ENCODE assay signal across 17 cellular contexts in genomic region chr3:142450192-142450591, GRCh38. TPM values are rescaled to one million over a fixed set of nuclear protein-coding genes. Genes with fewer than 3 reads are reported as not detected.
DNase-seq lines count a peak whose midpoint lies in the region; ATAC-seq and TF ChIP-seq lines count a peak whose summit lies in the region.
"Had no signal": no experiment of that assay in that cellular context is flagged by ENCODE, and none has a peak within 500 bp of the region (broad histone marks: within the 10 kb centered on the region; RNA-seq: fewer than 3 reads in every experiment).

No MANE protein-coding gene starts in this region.

- no peak for TF ChIP-seq CTCF in nephron (IDR thresholded peaks at IDR 0.05; ENCODE audit: unreplicated experiment in 3 of 3)

- no peak overlapping the region for H3K4me3 Mint-ChIP-seq in activated naive CD4-positive, alpha-beta T cell treated with anti-CD3 and anti-CD28 coated beads for 36 hours
- H3K4me3 Mint-ChIP-seq in nephron, result peak overlapping the region in 2 of 3 experiments; percentile 4 to 51
- no peak overlapping the region for H3K4me3 Mint-ChIP-seq in activated naive CD8-positive, alpha-beta T cell treated with anti-CD3 and anti-CD28 coated beads, Interleukin-2, amount 50 U/mL, for 24 hours

- H3K27me3 Mint-ChIP-seq in activated naive CD4-positive, alpha-beta T cell treated with anti-CD3 and anti-CD28 coated beads for 36 hours (ENCODE audit: low read depth), result no peaks in the 10 kb centered on the region
- no peaks in the 10 kb centered on the region for H3K27me3 Mint-ChIP-seq in nephron (ENCODE audit: low read depth)
- no peaks in the 10 kb centered on the region for H3K27me3 Mint-ChIP-seq in activated naive CD8-positive, alpha-beta T cell treated with anti-CD3 and anti-CD28 coated beads, Interleukin-2, amount 50 U/mL, for 24 hours
- H3K27me3 Mint-ChIP-seq: CD4-positive, CD25-positive, alpha-beta regulatory T cell had no signal

- peaks cover 14% of the 10 kb centered on the region for H3K4me1 Mint-ChIP-seq in activated naive CD4-positive, alpha-beta T cell treated with anti-CD3 and anti-CD28 coated beads for 36 hours (ENCODE audit: low read depth)
- peaks cover 29% of the 10 kb centered on the region for H3K4me1 Mint-ChIP-seq in nephron
- H3K4me1 Mint-ChIP-seq in activated naive CD8-positive, alpha-beta T cell treated with anti-CD3 and anti-CD28 coated beads, Interleukin-2, amount 50 U/mL, for 24 hours, result peaks cover 29% of the 10 kb centered on the region

- no peak for DNase-seq in activated naive CD4-positive, alpha-beta T cell treated with anti-CD3 and anti-CD28 coated beads for 36 hours
- no peak for DNase-seq in activated naive CD4-positive, alpha-beta T cell treated with anti-CD3 and anti-CD28 coated beads, Interleukin-2, amount 50 U/mL, for 72 hours (ENCODE audit: low spot score in 2 of 2)
- peak; percentile 62 for DNase-seq in DMS 273 treated with DMSO at 0.1 percent for 48 hours (lab: John Stamatoyannopoulos, UW)
- DNase-seq in NCI-H446 treated with DMSO at 0.1 percent for 48 hours (lab: John Stamatoyannopoulos, UW), result peak; percentile 46
- DNase-seq in hippocampal formation (lab: John Stamatoyannopoulos, UW), result no peak
- no peak for DNase-seq in activated naive CD8-positive, alpha-beta T cell treated with anti-CD3 and anti-CD28 coated beads, Interleukin-2, amount 50 U/mL, for 24 hours
- no peak for DNase-seq in HuH-7 (ENCODE audit: low spot score)
- DNase-seq: 8988T; ACHN; Calu3; CD4-positive, CD25-positive, alpha-beta regulatory T cell; DMS153; DMS79 treated with DMSO at 0.1 percent for 48 hours; EL had no signal

- no peak for ATAC-seq in activated naive CD4-positive, alpha-beta T cell treated with anti-CD3 and anti-CD28 coated beads, Interleukin-2, amount 50 U/mL, for 72 hours
- ATAC-seq in activated naive CD8-positive, alpha-beta T cell treated with anti-CD3 and anti-CD28 coated beads, Interleukin-2, amount 50 U/mL, for 24 hours, result no peak
- ATAC-seq: HCT116, HepG2 had no signal

- H3K9me3 Mint-ChIP-seq in activated naive CD4-positive, alpha-beta T cell treated with anti-CD3 and anti-CD28 coated beads for 36 hours, result no peaks in the 10 kb centered on the region
- H3K9me3 Mint-ChIP-seq in activated naive CD4-positive, alpha-beta T cell treated with anti-CD3 and anti-CD28 coated beads, Interleukin-2, amount 50 U/mL, for 72 hours, result no peaks in the 10 kb centered on the region
- H3K9me3 Mint-ChIP-seq in nephron, result no peaks in the 10 kb centered on the region
- H3K9me3 Mint-ChIP-seq in activated naive CD8-positive, alpha-beta T cell treated with anti-CD3 and anti-CD28 coated beads, Interleukin-2, amount 50 U/mL, for 24 hours, result no peaks in the 10 kb centered on the region
- H3K9me3 Mint-ChIP-seq: CD4-positive, CD25-positive, alpha-beta regulatory T cell had no signal

- intact Hi-C loops in activated naive CD4-positive, alpha-beta T cell treated with anti-CD3 and anti-CD28 coated beads for 36 hours (cut with micrococcal nuclease), result no loop called here

- H3K27ac Mint-ChIP-seq in activated naive CD4-positive, alpha-beta T cell treated with anti-CD3 and anti-CD28 coated beads for 36 hours, result peak overlapping the region; percentile 9
- no peak overlapping the region for H3K27ac Mint-ChIP-seq in activated naive CD4-positive, alpha-beta T cell treated with anti-CD3 and anti-CD28 coated beads, Interleukin-2, amount 50 U/mL, for 72 hours
- H3K27ac Mint-ChIP-seq in nephron, result no peak overlapping the region
- no peak overlapping the region for H3K27ac Mint-ChIP-seq in activated naive CD8-positive, alpha-beta T cell treated with anti-CD3 and anti-CD28 coated beads, Interleukin-2, amount 50 U/mL, for 24 hours
- H3K27ac Mint-ChIP-seq: CD4-positive, CD25-positive, alpha-beta regulatory T cell had no signal

- CTCF ChIA-PET in activated naive CD4-positive, alpha-beta T cell treated with anti-CD3 and anti-CD28 coated beads for 36 hours (lab: Charles Lee), result no interaction called here

- H3K36me3 Mint-ChIP-seq in activated naive CD4-positive, alpha-beta T cell treated with anti-CD3 and anti-CD28 coated beads for 36 hours (ENCODE audit: low read depth), result peaks cover 25% of the 10 kb centered on the region
- peaks cover 24 to 28% of the 10 kb centered on the region in 2 donors for H3K36me3 Mint-ChIP-seq in activated naive CD4-positive, alpha-beta T cell treated with anti-CD3 and anti-CD28 coated beads, Interleukin-2, amount 50 U/mL, for 72 hours
- peaks cover 1% of the 10 kb centered on the region for H3K36me3 Mint-ChIP-seq in nephron (ENCODE audit: low read depth)
- H3K36me3 Mint-ChIP-seq in activated naive CD8-positive, alpha-beta T cell treated with anti-CD3 and anti-CD28 coated beads, Interleukin-2, amount 50 U/mL, for 24 hours (ENCODE audit: low read depth), result peaks cover 33% of the 10 kb centered on the region

RNA-seq across cellular contexts. Expression of gene XRN1, which starts 2.4 kb away (rescaled TPM):
- 10 to 100 TPM; 63.9 to 64.5 TPM for total RNA-seq in activated naive CD4-positive, alpha-beta T cell treated with anti-CD3 and anti-CD28 coated beads for 36 hours
- 10 to 100 TPM; 60.4 to 79.2 TPM for total RNA-seq in activated naive CD4-positive, alpha-beta T cell treated with anti-CD3 and anti-CD28 coated beads, Interleukin-2, amount 50 U/mL, for 72 hours

Comparison
In these comparisons a context has a peak if more than half of its experiments do, and no peak if none do; other contexts are left out.
1. DNase-seq: peak in DMS 273 treated with DMSO at 0.1 percent for 48 hours (single experiment) and NCI-H446 treated with DMSO at 0.1 percent for 48 hours (single experiment); none in activated naive CD4-positive, alpha-beta T cell treated with anti-CD3 and anti-CD28 coated beads for 36 hours (single experiment), activated naive CD4-positive, alpha-beta T cell treated with anti-CD3 and anti-CD28 coated beads, Interleukin-2, amount 50 U/mL, for 72 hours (0 of 2), hippocampal formation (0 of 2), activated naive CD8-positive, alpha-beta T cell treated with anti-CD3 and anti-CD28 coated beads, Interleukin-2, amount 50 U/mL, for 24 hours (single experiment) and HuH-7 (single experiment).
2. H3K4me3 Mint-ChIP-seq: peak in nephron (2 of 3); none in activated naive CD4-positive, alpha-beta T cell treated with anti-CD3 and anti-CD28 coated beads for 36 hours (single experiment) and activated naive CD8-positive, alpha-beta T cell treated with anti-CD3 and anti-CD28 coated beads, Interleukin-2, amount 50 U/mL, for 24 hours (single experiment).